In the genomic region with DNA sequence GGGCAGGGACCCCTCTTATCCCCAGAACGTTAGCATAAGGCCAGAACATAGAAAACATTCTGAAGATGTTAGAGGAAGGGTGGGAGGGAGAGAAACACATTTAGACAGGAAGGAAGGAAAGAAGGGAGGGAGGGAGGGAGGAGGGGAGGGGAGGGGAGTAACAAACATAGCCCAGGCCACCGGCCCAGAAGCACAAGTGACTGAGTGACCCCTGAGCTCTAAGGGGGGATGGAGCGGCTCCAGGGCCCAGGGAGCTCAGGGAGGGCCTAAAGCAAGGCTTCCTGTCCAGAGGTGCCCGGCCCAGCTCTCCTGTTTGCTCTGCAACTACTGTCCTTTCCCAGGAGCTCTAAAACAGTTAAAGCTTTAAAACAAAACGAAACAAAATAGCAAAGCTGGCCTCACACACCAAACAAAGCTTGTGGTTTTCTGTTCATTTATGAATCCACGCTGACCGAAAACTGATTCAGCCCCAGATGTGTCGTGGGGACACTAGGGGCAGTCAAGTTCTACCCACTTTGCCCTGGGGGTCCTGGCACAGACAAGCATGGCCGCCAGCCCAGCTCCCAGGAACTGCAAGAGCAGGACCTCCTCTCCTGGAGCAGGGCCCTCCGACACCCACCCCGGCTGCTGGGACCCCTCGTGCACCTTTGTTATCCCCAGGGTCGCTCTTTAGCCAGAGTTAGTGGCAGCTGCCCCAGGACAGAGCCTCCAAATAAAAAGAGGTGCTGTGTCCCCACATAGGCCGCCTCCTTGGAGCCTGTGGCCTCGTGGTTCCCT, we compare ENCODE assay signal across 18 cellular contexts.
DNase-seq lines count a peak whose midpoint lies in the region; ATAC-seq, FAIRE-seq and TF ChIP-seq lines count a peak whose summit lies in the region.
"Had no signal": no experiment of that assay in that cellular context is flagged by ENCODE, and none has a peak within 500 bp of the region (broad histone marks: within the 10 kb centered on the region; RNA-seq: fewer than 3 reads in every experiment).

No MANE protein-coding gene starts in this region.

- no peaks in the 10 kb centered on the region for H3K79me2 ChIP-seq in H1 (ENCODE audit: control insufficient read depth in 1 of 2, insufficient read depth in 2 of 2, low read length in 2 of 2)

- H4K5ac ChIP-seq in H1 (ENCODE audit: insufficient read length, low read depth, low read length), result no peak overlapping the region

- intact Hi-C loops in sciatic nerve (cut with DNase I), result no loop called here

- H3K9ac ChIP-seq in BLaER1 (peak overlapping the region; percentile 63; the same call in 1 of the 2 replicates), H1 (replicated peaks in 1 of 4; ENCODE audit: extremely low read depth in 1 of 4, low read depth in 3 of 4, low read length in 3 of 4) (no peak overlapping the region)

- H3K14ac ChIP-seq in H1 (ENCODE audit: insufficient read length), result no peak overlapping the region

- H3K27me3 ChIP-seq in BLaER1, result no peaks in the 10 kb centered on the region
- no peaks in the 10 kb centered on the region for H3K27me3 ChIP-seq in H1 (replicated peaks in 1 of 4; ENCODE audit: control insufficient read depth in 3 of 4, extremely low read depth in 1 of 4, insufficient read depth in 3 of 4, low read length in 3 of 4)

- H3K4me1 Mint-ChIP-seq in mesothelial cell of epicardium, result peaks cover 22% of the 10 kb centered on the region

- H3K4me2 ChIP-seq in BLaER1 (peak overlapping the region; percentile 70), H1 (ENCODE audit: insufficient read depth in 1 of 2, low read depth in 2 of 2, low read length in 2 of 2) (no peak overlapping the region)
- H3K4me2 ChIP-seq: A549 had no signal

- H2BK20ac ChIP-seq in H1 (ENCODE audit: low read length), result no peak overlapping the region

- H3K27ac ChIP-seq in BLaER1 (peak overlapping the region; percentile 77), H1 (ENCODE audit: low read depth, low read length) (no peak overlapping the region), caudate nucleus (ENCODE audit: low read depth, low read length) (no peak overlapping the region)
- H3K27ac ChIP-seq: A549, C4-2B had no signal

- whole genome bisulfite sequencing in H1 (ENCODE audit: extremely low coverage in 1 of 2, insufficient coverage in 1 of 2, insufficient read length in 1 of 2, insufficient replicate concordance in 2 of 2, low coverage in 1 of 2, low lambda C conversion rate in 2 of 2, missing lambda C conversion rate in 1 of 2), 2 experiments, result 93% methylated on average over 10 of the region's 15 CpGs; no CpG with 5 or more reads in 1 of the 2 experiments

- peak overlapping the region; percentile 86 for H3K27ac Mint-ChIP-seq in mesothelial cell of epicardium

- H3K4ac ChIP-seq in H1 (replicated peaks; ENCODE audit: insufficient read length, low read depth, low read length), result no peak overlapping the region

- H2BK5ac ChIP-seq in H1 (ENCODE audit: low read depth, low read length), result no peak overlapping the region

- peak overlapping the region; percentile 9; the same call in 1 of the 2 replicates for H4K8ac ChIP-seq in H1 (ENCODE audit: extremely low read depth, insufficient read depth, low read length)

- no peak overlapping the region for H3K4me3 Mint-ChIP-seq in mesothelial cell of epicardium

- no peak overlapping the region for H2AK5ac ChIP-seq in H1 (ENCODE audit: low read depth, low read length)

- peaks cover 17% of the 10 kb centered on the region for H3K9me3 ChIP-seq in BLaER1
- peaks cover 8% of the 10 kb centered on the region in 2 experiments; a peak in 1 of 4 replicates for H3K9me3 ChIP-seq in H1 (ENCODE audit: insufficient read depth in 2 of 2, low read depth in 1 of 2, low read length in 1 of 2)

- H3K36me3 Mint-ChIP-seq in mesothelial cell of epicardium, result no peaks in the 10 kb centered on the region

- TF ChIP-seq CTCF in H1 (IDR thresholded peaks at IDR 0.05; ENCODE audit: control extremely low read depth in 1 of 3, insufficient read depth in 1 of 3, low read depth in 1 of 3, low read length in 3 of 3) (no peak), mesothelial cell of epicardium (IDR thresholded peaks at IDR 0.05; ENCODE audit: unreplicated experiment) (no peak)

- POLR2A ChIA-PET in H1 (lab: Charles Lee; ENCODE audit: partially characterized antibody), result no interaction called here

- CTCF ChIA-PET in H1 (lab: Charles Lee; ENCODE audit: partially characterized antibody), result interaction anchor here (0.9 to 1.8 kb wide), 7 partner anchors 8 to 204 kb away, joined by 3 to 6 read pairs (median 3); no protein-coding TSS in a partner anchor

- no peak overlapping the region for H3K23ac ChIP-seq in H1 (ENCODE audit: insufficient read length)

- no peak overlapping the region for H2BK120ac ChIP-seq in H1 (replicated peaks; ENCODE audit: low read depth, low read length)

- no peak overlapping the region for H2BK12ac ChIP-seq in H1 (ENCODE audit: low read depth, low read length)

- H3K4me1 ChIP-seq in BLaER1, result peaks cover 18% of the 10 kb centered on the region
- H3K4me1 ChIP-seq in H1 (replicated peaks in 1 of 4; ENCODE audit: control insufficient read depth in 3 of 4, insufficient read depth in 4 of 4, low read length in 3 of 4), result peaks cover 0 to 9% (median 5%) of the 10 kb centered on the region in 4 experiments; a peak in 5 of 7 replicates
- H3K4me1 ChIP-seq: A549 had no signal

- H3K27me3 Mint-ChIP-seq in mesothelial cell of epicardium (ENCODE audit: low read depth), result no peaks in the 10 kb centered on the region

- no peak for TF ChIP-seq EP300 in H1 (IDR thresholded peaks at IDR 0.05; ENCODE audit: borderline replicate concordance in 1 of 2, low read depth in 2 of 2, low read length in 2 of 2)

- no peaks in the 10 kb centered on the region for H3K23me2 ChIP-seq in H1 (ENCODE audit: low read depth, low read length)

- H4K20me1 ChIP-seq in BLaER1, result no peaks in the 10 kb centered on the region
- H4K20me1 ChIP-seq in H1 (replicated peaks in 1 of 2; ENCODE audit: control insufficient read depth in 1 of 2, insufficient read depth in 2 of 2, low read length in 2 of 2), result no peaks in the 10 kb centered on the region

- H3K36me3 ChIP-seq in BLaER1 (no peaks in the 10 kb centered on the region), H1 (ENCODE audit: control insufficient read depth in 2 of 4, insufficient read depth in 4 of 4, low read length in 3 of 4) (no peaks in the 10 kb centered on the region)

- H3K18ac ChIP-seq in H1 (ENCODE audit: extremely low read depth, low read length), result no peak overlapping the region

- TF ChIP-seq RAD21 in H1 (IDR thresholded peaks at IDR 0.05 in 1 of 2, conservative IDR thresholded peaks at IDR 0.05 in 1 of 2; ENCODE audit: low read depth in 2 of 2, low read length in 2 of 2), result 0 out of 4 replicates have a peak, but pooled peaks of 1 of the 2 experiments have one; percentile 1

- no peak overlapping the region for H2AFZ ChIP-seq in H1 (ENCODE audit: low read length)

- no peaks in the 10 kb centered on the region for H3K79me1 ChIP-seq in H1 (ENCODE audit: low read depth, low read length)

- no peak overlapping the region for H3K56ac ChIP-seq in H1 (replicated peaks; ENCODE audit: insufficient read length, low read depth, low read length)

- H4K91ac ChIP-seq in H1 (replicated peaks; ENCODE audit: insufficient read length, low read length), result no peak overlapping the region

- H3K9me3 Mint-ChIP-seq in mesothelial cell of epicardium, result no peaks in the 10 kb centered on the region

- H3K4me3 ChIP-seq in BLaER1 (no peak overlapping the region), H1 (ENCODE audit: extremely low read depth in 1 of 4, insufficient read depth in 2 of 4, low read depth in 3 of 4, low read length in 4 of 4) (no peak overlapping the region)
- H3K4me3 ChIP-seq: A549 had no signal

- ATAC-seq in sciatic nerve (peak; percentile 38), GM21447 (IDR thresholded peaks at IDR 0.05; ENCODE audit: unreplicated experiment) (no peak), HG03378 (IDR thresholded peaks at IDR 0.05; ENCODE audit: unreplicated experiment) (no peak)
- ATAC-seq: A549, Panc1 had no signal

- TF ChIP-seq POLR2A in H1 (IDR thresholded peaks at IDR 0.05; ENCODE audit: control extremely low read depth in 1 of 2, low read depth in 2 of 2, low read length in 2 of 2), result no peak

- DNase-seq in H1 (ENCODE audit: low read depth in 1 of 2, low spot score in 2 of 2), result no peak
- no peak for DNase-seq in mesothelial cell of epicardium (ENCODE audit: low spot score in 2 of 2, unreplicated experiment in 2 of 2)
- no peak for DNase-seq in sciatic nerve (ENCODE audit: low spot score)
- DNase-seq in caudate nucleus (lab: John Stamatoyannopoulos, UW), result no peak
- no peak for DNase-seq in UCSD-AML1 (lab: John Stamatoyannopoulos, UW; ENCODE audit: unreplicated experiment)
- DNase-seq: EL, GOT3, NCI-H1092, NCI-H1694, NCI-H2227 treated with DMSO at 0.1 percent for 48 hours, NCI-H524 treated with DMSO at 0.1 percent for 48 hours, SHP77 treated with DMSO at 0.1 percent for 48 hours had no signal

- no peak overlapping the region for H2BK15ac ChIP-seq in H1 (ENCODE audit: low read length)

- no peak for FAIRE-seq in H1 (lab: Jason Lieb, UNC)
- FAIRE-seq: A549 had no signal

TF ChIP-seq in H1, 55 proteins besides CTCF, POLR2A, EP300 and RAD21:
- no peak for TF ChIP-seq GABPA (IDR thresholded peaks at IDR 0.05; ENCODE audit: borderline replicate concordance, insufficient read depth, low read length)
- TF ChIP-seq RFX5 (IDR thresholded peaks at IDR 0.05; ENCODE audit: borderline replicate concordance, low read depth, low read length), result no peak
- TF ChIP-seq KDM5A (IDR thresholded peaks at IDR 0.05; ENCODE audit: low read length), result no peak
- TF ChIP-seq CHD2 (IDR thresholded peaks at IDR 0.05; ENCODE audit: low read length), result no peak
- no peak for TF ChIP-seq MAX (IDR thresholded peaks at IDR 0.05)
- TF ChIP-seq PHF8 (conservative IDR thresholded peaks at IDR 0.05; ENCODE audit: low read depth, low read length), result no peak
